Comparison of ENCODE assay signal across 20 cellular contexts in genomic region chr4:184721254-184721653, GRCh38.
"Had no signal": no experiment of that assay in that cellular context is flagged by ENCODE, and none has a peak within 500 bp of the region (broad histone marks: within the 10 kb centered on the region; RNA-seq: fewer than 3 reads in every experiment).

No MANE protein-coding gene starts in this region.

- DNase-seq: Karpas-422, KG1, MM.1S, NCI-H1092 treated with DMSO at 0.1 percent for 48 hours, NCI-H1436, NCI-H187, NCI-H2029, NCI-H2081 treated with DMSO at 0.1 percent for 48 hours, NCI-H2171, NCI-H226, NCI-H446, NCI-H510A, NCI-H524 treated with DMSO at 0.1 percent for 48 hours, NCI-H69, NCI-H774, PC-3, SHP77, SJCRH30 had no signal

- ATAC-seq: Panc1, PC-3, SK-N-SH treated with all-trans-retinoic acid at 6 μM for 48 hours had no signal
